In genomic region chr1:108708726-108709660, GRCh38 we compare ENCODE assay signal across 10 cellular contexts. TPM values are rescaled to one million over a fixed set of nuclear protein-coding genes. Genes with fewer than 3 reads are reported as not detected.
A peak's percentile ranks its signal among the peaks of the same experiment; 100 is the strongest.
DNase-seq lines count a peak whose midpoint lies in the region; ATAC-seq and TF ChIP-seq lines count a peak whose summit lies in the region.
"Had no signal": no experiment of that assay in that cellular context is flagged by ENCODE, and none has a peak within 500 bp of the region (broad histone marks: within the 10 kb centered on the region; RNA-seq: fewer than 3 reads in every experiment).

No MANE protein-coding gene starts in this region.

- no peaks in the 10 kb centered on the region for H3K27me3 Mint-ChIP-seq in WTC11 (ENCODE audit: low read depth)

- H3K4me3 Mint-ChIP-seq in WTC11 = no peak overlapping the region

- H3K4me1 Mint-ChIP-seq in WTC11 = peaks cover 7% of the 10 kb centered on the region

- no peak overlapping the region for H3K27ac Mint-ChIP-seq in WTC11

- no peaks in the 10 kb centered on the region for H3K36me3 ChIP-seq in effector memory CD4-positive, alpha-beta T cell (ENCODE audit: control insufficient read depth, insufficient read depth, low read length)
- H3K36me3 ChIP-seq: BLaER1 treated with 17β-estradiol and CSF1 and Interleukin-3, amounts not matched to agents 10 nM and 100 nM had no signal

- H3K9me3 ChIP-seq in effector memory CD4-positive, alpha-beta T cell (ENCODE audit: control insufficient read depth, low read length) = no peaks in the 10 kb centered on the region

- no peaks in the 10 kb centered on the region for H3K9me3 Mint-ChIP-seq in WTC11

- POLR2A ChIA-PET in WTC11 (lab: Charles Lee) = interaction anchor here (0.6 kb wide), 1 partner anchor 206 kb away, joined by 3 read pairs; no protein-coding TSS in a partner anchor

- H3K4me1 ChIP-seq in effector memory CD4-positive, alpha-beta T cell (ENCODE audit: control insufficient read depth, insufficient read depth, low read length, poor library complexity, severe bottlenecking) = peaks cover 9% of the 10 kb centered on the region

- peak; percentile 79 for ATAC-seq in WTC11
- ATAC-seq in GM18517 (IDR thresholded peaks at IDR 0.05; ENCODE audit: unreplicated experiment) = no peak
- ATAC-seq in HG03139 (IDR thresholded peaks at IDR 0.05; ENCODE audit: unreplicated experiment) = no peak

- no peak overlapping the region for H3K27ac ChIP-seq in effector memory CD4-positive, alpha-beta T cell (ENCODE audit: insufficient read depth, low read length, poor library complexity, severe bottlenecking)
- H3K27ac ChIP-seq: BLaER1 treated with 17β-estradiol and CSF1 and Interleukin-3, amounts not matched to agents 10 nM and 100 nM had no signal

- no peak overlapping the region for H3K4me3 ChIP-seq in effector memory CD4-positive, alpha-beta T cell (ENCODE audit: insufficient read depth, low read depth, low read length, poor library complexity, severe bottlenecking)
- H3K4me3 ChIP-seq: BLaER1 treated with 17β-estradiol and CSF1 and Interleukin-3, amounts not matched to agents 10 nM and 100 nM had no signal

- H3K36me3 Mint-ChIP-seq in WTC11 = no peaks in the 10 kb centered on the region

- CTCF ChIA-PET in WTC11 (lab: Charles Lee) = interaction anchor here (0.7 to 1.7 kb wide), 4 partner anchors 12 to 64 kb away, joined by 3 to 7 read pairs (median 3); partner anchors contain the start of gene PRPF38B

- H3K27me3 ChIP-seq in effector memory CD4-positive, alpha-beta T cell (replicated peaks; ENCODE audit: control insufficient read depth, insufficient read depth, low read length, poor library complexity, severe bottlenecking) = no peaks in the 10 kb centered on the region
- H3K27me3 ChIP-seq: BLaER1 treated with 17β-estradiol and CSF1 and Interleukin-3, amounts not matched to agents 10 nM and 100 nM had no signal

- TF ChIP-seq CTCF in WTC11 (IDR thresholded peaks at IDR 0.05) = peak; percentile 42; the same call in 1 of the 2 replicates

- DNase-seq in SKM-1 treated with dmso at 0.1 percent for 144 hours (lab: John Stamatoyannopoulos, UW; ENCODE audit: unreplicated experiment) (peak; percentile 15), SKM-1 (lab: John Stamatoyannopoulos, UW; ENCODE audit: unreplicated experiment) (no peak), WTC11 (ENCODE audit: low spot score) (peak; percentile 72), NCI-H774 (lab: John Stamatoyannopoulos, UW) (no peak)
- DNase-seq in effector memory CD4-positive, alpha-beta T cell = peak; percentile 33 to 50 (median 49)
- DNase-seq in stimulated activated CD8-positive, alpha-beta memory T cell treated with anti-CD3 and anti-CD28 coated beads, Interleukin-2, amount 100 ng/mL, for 48 hours (ENCODE audit: low read depth in 2 of 2) = peak; percentile 37 to 48

TF ChIP-seq in WTC11, 78 proteins besides CTCF, POLR2A, EP300 and RAD21:
- TF ChIP-seq ATF2 (CRISPR knock-in tag; IDR thresholded peaks at IDR 0.05; ENCODE audit: borderline replicate concordance, low read depth) (no peak), PRRX2 (CRISPR knock-in tag; IDR thresholded peaks at IDR 0.05) (0 out of 2 replicates have a peak, but pooled peaks have one; percentile 31), ZNF423 (CRISPR knock-in tag; IDR thresholded peaks at IDR 0.05) (0 out of 2 replicates have a peak, but pooled peaks have one; percentile 19)

RNA-seq across cellular contexts. Expression of gene FNDC7, which starts 3.7 kb away (rescaled TPM):
- total RNA-seq in WTC11 (2021) = 0.28 to 0.71 TPM (median 0.50 TPM) in 3 replicates
- total RNA-seq: myocyte had no signal

RNA-seq across cellular contexts. Expression of gene PRPF38B, which starts 16.9 kb away (rescaled TPM):
- total RNA-seq in WTC11 (2021) = 42.8 to 50.5 TPM (median 43.0 TPM) in 3 replicates

RNA-seq across cellular contexts. Expression of gene STXBP3, which starts 37.5 kb away (rescaled TPM):
- total RNA-seq in WTC11 (2021) = 26.1 to 30.2 TPM (median 26.5 TPM) in 3 replicates

RNA-seq across cellular contexts. Expression of gene HENMT1, which starts 48.1 kb away (rescaled TPM):
- total RNA-seq in WTC11 (2021) = 4.6 to 5.3 TPM (median 4.7 TPM) in 3 replicates

Comparison
In these comparisons a context has a peak if more than half of its experiments do, and no peak if none do; other contexts are left out.
1. DNase-seq: peak in SKM-1 treated with dmso at 0.1 percent for 144 hours (single experiment), WTC11 (single experiment), effector memory CD4-positive, alpha-beta T cell (3 of 3) and stimulated activated CD8-positive, alpha-beta memory T cell treated with anti-CD3 and anti-CD28 coated beads, Interleukin-2, amount 100 ng/mL, for 48 hours (2 of 2); none in SKM-1 (single experiment) and NCI-H774 (single experiment).